Comparison of ENCODE assay signal across 22 cellular contexts in the genomic region with DNA sequence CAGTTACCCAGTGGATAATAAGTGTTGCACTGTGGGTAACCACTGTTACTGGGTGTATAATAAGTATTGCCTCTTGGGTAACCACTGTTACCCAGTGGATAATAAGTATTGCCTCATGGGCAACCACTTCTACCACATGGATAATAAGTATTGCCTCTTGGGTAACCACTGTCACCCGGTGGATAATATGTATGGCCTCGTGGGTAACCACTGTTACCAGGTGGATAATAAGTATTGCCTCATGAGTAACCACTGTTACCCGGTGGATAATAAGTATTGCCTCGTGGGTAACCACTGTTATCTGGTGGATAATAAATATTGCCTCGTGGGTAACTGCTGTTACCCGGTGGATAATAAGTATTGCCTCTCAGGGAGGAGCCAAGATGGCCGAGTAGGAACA. TPM values are rescaled to one million over a fixed set of nuclear protein-coding genes. Genes with fewer than 3 reads are reported as not detected.
DNase-seq lines count a peak whose midpoint lies in the region; ATAC-seq, FAIRE-seq and TF ChIP-seq lines count a peak whose summit lies in the region.
"Had no signal": no experiment of that assay in that cellular context is flagged by ENCODE, and none has a peak within 500 bp of the region (broad histone marks: within the 10 kb centered on the region; RNA-seq: fewer than 3 reads in every experiment).

No MANE protein-coding gene starts in this region.

- ATAC-seq in gastroesophageal sphincter, result no peak
- no peak for ATAC-seq in GM21390 (IDR thresholded peaks at IDR 0.05; ENCODE audit: unreplicated experiment)

- intact Hi-C loops in adrenal gland (cut with DNase I), result no loop called here

- H3K9ac ChIP-seq in HUES64 (ENCODE audit: low read depth, low read length), result no peak overlapping the region
- H3K9ac ChIP-seq: GM23248 had no signal

- peak; percentile 59 for FAIRE-seq in GM18507 (lab: Jason Lieb, UNC)
- FAIRE-seq: H1 had no signal

- no peak for TF ChIP-seq POLR2A in gastroesophageal sphincter (IDR thresholded peaks at IDR 0.05)
- TF ChIP-seq POLR2A in adrenal gland (IDR thresholded peaks at IDR 0.05), result no peak

- H3K27me3 ChIP-seq in HUES64 (ENCODE audit: insufficient read depth, low read length), result no peaks in the 10 kb centered on the region
- H3K27me3 ChIP-seq in gastroesophageal sphincter, result no peaks in the 10 kb centered on the region
- H3K27me3 ChIP-seq in adrenal gland, result no peaks in the 10 kb centered on the region

- peaks cover 55% of the 10 kb centered on the region for H3K9me3 ChIP-seq in HUES64 (ENCODE audit: insufficient read depth, low read depth, low read length)
- H3K9me3 ChIP-seq in iPS-18c (ENCODE audit: control insufficient read depth, insufficient read depth, low read length), result peaks cover 13% of the 10 kb centered on the region
- H3K9me3 ChIP-seq in gastroesophageal sphincter, result peaks cover 0 to 4% (median 0%) of the 10 kb centered on the region in 3 donors
- no peaks in the 10 kb centered on the region for H3K9me3 ChIP-seq in adrenal gland (replicated peaks in 1 of 3)

- H3K27ac ChIP-seq in HUES64 (ENCODE audit: low read depth, low read length) (no peak overlapping the region), gastroesophageal sphincter (no peak overlapping the region), adrenal gland (no peak overlapping the region)
- H3K27ac ChIP-seq: GM23248 had no signal

- TF ChIP-seq CTCF in gastroesophageal sphincter (IDR thresholded peaks at IDR 0.05), result no peak
- TF ChIP-seq CTCF in adrenal gland (IDR thresholded peaks at IDR 0.05), result no peak

- H3K4me3 ChIP-seq in HUES64 (ENCODE audit: low read length) (0 out of 2 replicates have a peak overlapping the region, but pooled peaks have one; percentile 10), iPS-18c (ENCODE audit: insufficient read depth, low read depth, low read length) (0 out of 2 replicates have a peak overlapping the region, but pooled peaks have one; percentile 15), gastroesophageal sphincter (no peak overlapping the region), adrenal gland (no peak overlapping the region)
- H3K4me3 ChIP-seq: GM23248 had no signal

- no peak for TF ChIP-seq EP300 in gastroesophageal sphincter (IDR thresholded peaks at IDR 0.05)

- no peak for DNase-seq in GM18507 (ENCODE audit: extremely low spot score, insufficient read length, low read depth)
- no peak for DNase-seq in adrenal gland
- DNase-seq: C1 segment of cervical spinal cord; Calu3; CD4-positive, alpha-beta memory T cell; COR-L47; DMS53; DMS79 treated with DMSO at 0.1 percent for 48 hours; GF-D8; GM23248; H7; HCEC 1CT had no signal

- no peaks in the 10 kb centered on the region for H3K4me1 ChIP-seq in HUES64 (ENCODE audit: insufficient read depth, low read length)
- no peaks in the 10 kb centered on the region for H3K4me1 ChIP-seq in gastroesophageal sphincter
- no peaks in the 10 kb centered on the region for H3K4me1 ChIP-seq in adrenal gland (replicated peaks in 1 of 2)

- no peaks in the 10 kb centered on the region for H3K36me3 ChIP-seq in HUES64 (ENCODE audit: insufficient read depth, low read length)
- no peaks in the 10 kb centered on the region for H3K36me3 ChIP-seq in gastroesophageal sphincter
- no peaks in the 10 kb centered on the region for H3K36me3 ChIP-seq in adrenal gland (replicated peaks in 1 of 2)

- WGBS in HUES64, result 88% methylated on average over 7 of the region's 7 CpGs
- 73 to 82% methylated on average over 5 to 7 of the region's 7 CpGs for WGBS in gastroesophageal sphincter (ENCODE audit: low coverage in 1 of 2), 2 donors
- 70 to 85% (median 84%) methylated on average over 7 of the region's 7 CpGs for WGBS in adrenal gland, 4 donors

RNA-seq across cellular contexts. Expression of a gene that starts 29.7 kb away (rescaled TPM):
- polyA plus RNA-seq in HUES64 (2013, experiment 1 of 2), result not detected
- polyA plus RNA-seq in HUES64 (2013, experiment 2 of 2), result not detected
- under 1 TPM in 2 of 4 donors, not detected in 2; 0.13 to 0.17 TPM for total RNA-seq in gastroesophageal sphincter
- total RNA-seq in adrenal gland, result not detected
- polyA plus RNA-seq in adrenal gland, result not detected
- total RNA-seq: A172; A673; Calu3; CD4-positive, alpha-beta memory T cell; Daoy; G401; GM23248; H1; H7 had no signal
- polyA plus RNA-seq: BJ; CD4-positive, alpha-beta memory T cell; GM23248; H1 had no signal

RNA-seq across cellular contexts. Expression of a gene that starts 53.0 kb away (rescaled TPM):
- not detected for polyA plus RNA-seq in HUES64 (2013, experiment 1 of 2)
- not detected for polyA plus RNA-seq in HUES64 (2013, experiment 2 of 2)
- total RNA-seq in gastroesophageal sphincter, result 1 to 10 TPM in 1 of 4 donors, under 1 TPM in 3; 0.13 to 1.8 (median 0.25) TPM
- under 1 TPM in 1 of 8 donors, not detected in 7; 0.14 TPM for total RNA-seq in adrenal gland
- polyA plus RNA-seq in adrenal gland, result not detected
- total RNA-seq: A172; A673; Calu3; CD4-positive, alpha-beta memory T cell; Daoy; GM23248; H1; H7 had no signal
- polyA plus RNA-seq: CD4-positive, alpha-beta memory T cell; H1 had no signal

Comparison
In these comparisons a context has a peak if more than half of its experiments do, and no peak if none do; other contexts are left out.
1. H3K4me3 ChIP-seq: peak in HUES64 (single experiment) and iPS-18c (single experiment); none in gastroesophageal sphincter (0 of 2) and adrenal gland (0 of 4).